ENCODE assay signal across 27 cellular contexts in the genomic region with DNA sequence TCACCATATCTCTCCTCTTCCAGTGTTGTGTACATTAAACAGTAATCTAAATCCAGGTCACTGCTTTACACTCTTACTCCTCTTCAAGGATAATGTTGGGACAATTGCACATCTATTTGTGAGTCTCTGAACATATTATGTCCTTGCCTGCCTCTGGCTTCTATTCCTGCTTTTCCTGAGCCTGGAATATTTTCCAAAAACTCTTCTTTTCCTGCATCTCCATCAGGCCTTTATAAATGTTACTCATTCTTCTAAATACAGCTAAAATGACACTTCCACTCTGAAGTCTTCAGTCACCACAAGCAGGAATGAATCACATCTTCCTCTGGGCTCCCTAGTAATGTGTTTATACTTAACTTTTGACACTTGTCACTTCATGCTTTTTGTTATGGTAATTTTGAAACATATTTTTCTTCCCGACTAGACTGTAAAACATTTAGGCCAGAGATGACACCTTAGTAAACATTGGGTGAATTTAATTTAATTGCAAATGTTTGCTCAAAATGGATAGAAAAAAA.
"Had no signal": no experiment of that assay in that cellular context is flagged by ENCODE, and none has a peak within 500 bp of the region (broad histone marks: within the 10 kb centered on the region; RNA-seq: fewer than 3 reads in every experiment).

No MANE protein-coding gene starts in this region.

- H3K27me3 Mint-ChIP-seq: activated naive CD8-positive, alpha-beta T cell treated with anti-CD3 and anti-CD28 coated beads for 36 hours; central memory CD8-positive, alpha-beta T cell; dendritic cell treated with granulocyte-macrophage colony-stimulating factor and Interleukin-4, amounts not matched to agents 40 ng/mL and 50 ng/mL, for 4 days; naive B cell; stimulated activated memory B cell treated with anti-CD40 and anti-IgM and Interleukin-4, amounts not matched to agents 10 μg/mL and 1 μg/mL and 100 μg/mL, for 72 hours; stimulated activated naive CD8-positive, alpha-beta T cell treated with anti-CD3 and anti-CD28 coated beads, Interleukin-15, amount 100 ng/mL, for 72 hours had no signal

- H3K4me1 Mint-ChIP-seq: activated naive CD8-positive, alpha-beta T cell treated with anti-CD3 and anti-CD28 coated beads for 36 hours; central memory CD8-positive, alpha-beta T cell; endodermal cell; naive B cell; nephron progenitor cell; stimulated activated memory B cell treated with anti-CD40 and anti-IgM and Interleukin-4, amounts not matched to agents 10 μg/mL and 1 μg/mL and 100 μg/mL, for 72 hours; stimulated activated naive CD8-positive, alpha-beta T cell treated with anti-CD3 and anti-CD28 coated beads, Interleukin-15, amount 100 ng/mL, for 72 hours had no signal

- H3K36me3 Mint-ChIP-seq: activated naive CD8-positive, alpha-beta T cell treated with anti-CD3 and anti-CD28 coated beads for 36 hours; mesothelial cell of epicardium; naive B cell; stimulated activated memory B cell treated with anti-CD40 and anti-IgM and Interleukin-4, amounts not matched to agents 10 μg/mL and 1 μg/mL and 100 μg/mL, for 72 hours had no signal

- H3K27ac Mint-ChIP-seq: activated naive CD4-positive, alpha-beta T cell treated with anti-CD3 and anti-CD28 coated beads for 36 hours; activated naive CD8-positive, alpha-beta T cell treated with anti-CD3 and anti-CD28 coated beads for 36 hours; activated T-helper 1 cell treated with anti-CD3 and anti-CD28 coated beads, Interleukin-12 subunit alpha, Interleukin-12 subunit beta, Interleukin-2, Interleukin-4 antibody, amounts not matched to agents 30 ng/mL and 10 ng/mL and 1 ng/mL, durations not matched to agents 14 hours and 24 hours and 36 hours; dendritic cell treated with granulocyte-macrophage colony-stimulating factor and Interleukin-4, amounts not matched to agents 40 ng/mL and 50 ng/mL, for 4 days; endodermal cell; mesothelial cell of epicardium; naive B cell; nephron progenitor cell; stimulated activated memory B cell treated with anti-CD40 and anti-IgM and Interleukin-4, amounts not matched to agents 10 μg/mL and 1 μg/mL and 100 μg/mL, for 72 hours; stimulated activated naive CD8-positive, alpha-beta T cell treated with anti-CD3 and anti-CD28 coated beads, Interleukin-15, amount 100 ng/mL, for 72 hours; T-helper 2 cell treated with Interferon-gamma antibody and Interleukin-4, amounts not matched to agents 5 μg/mL and 100 μg/mL, for 36 hours had no signal

- H3K4me3 Mint-ChIP-seq: activated naive CD4-positive, alpha-beta T cell treated with anti-CD3 and anti-CD28 coated beads for 36 hours; activated naive CD8-positive, alpha-beta T cell treated with anti-CD3 and anti-CD28 coated beads for 36 hours; activated T-helper 1 cell treated with anti-CD3 and anti-CD28 coated beads, Interleukin-12 subunit alpha, Interleukin-12 subunit beta, Interleukin-2, Interleukin-4 antibody, amounts not matched to agents 30 ng/mL and 10 ng/mL and 1 ng/mL, durations not matched to agents 14 hours and 24 hours and 36 hours; central memory CD8-positive, alpha-beta T cell; dendritic cell treated with granulocyte-macrophage colony-stimulating factor and Interleukin-4, amounts not matched to agents 40 ng/mL and 50 ng/mL, for 4 days; endodermal cell; mesothelial cell of epicardium; naive B cell; nephron progenitor cell; stimulated activated memory B cell treated with anti-CD40 and anti-IgM and Interleukin-4, amounts not matched to agents 10 μg/mL and 1 μg/mL and 100 μg/mL, for 72 hours; stimulated activated naive CD8-positive, alpha-beta T cell treated with anti-CD3 and anti-CD28 coated beads, Interleukin-15, amount 100 ng/mL, for 72 hours; T-helper 2 cell treated with Interferon-gamma antibody and Interleukin-4, amounts not matched to agents 5 μg/mL and 100 μg/mL, for 36 hours had no signal

- DNase-seq: activated CD4-positive, alpha-beta T cell treated with anti-CD3 and anti-CD28 coated beads for 48 hours; activated CD4-positive, alpha-beta T cell treated with anti-CD3 and anti-CD28 coated beads, Interleukin-2, amount 50 U/mL, for 48 hours; activated CD8-positive, alpha-beta memory T cell treated with anti-CD3 and anti-CD28 coated beads for 24 hours; activated effector memory CD4-positive, alpha-beta T cell treated with anti-CD3 and anti-CD28 coated beads, Interleukin-2, amount 50 U/mL, for 16 hours; activated naive CD4-positive, alpha-beta T cell treated with anti-CD3 and anti-CD28 coated beads for 36 hours; activated naive CD8-positive, alpha-beta T cell treated with anti-CD3 and anti-CD28 coated beads for 36 hours; adrenal gland; endodermal cell; hippocampal formation; naive B cell; nephron progenitor cell; occipital lobe; psoas muscle; sigmoid colon; stimulated activated CD4-positive, alpha-beta T cell treated with anti-CD3 and anti-CD28 coated beads, Interleukin-1b, Interleukin-23, amount 100 ng/mL, for 48 hours; stimulated activated CD4-positive, alpha-beta T cell treated with anti-CD3 and anti-CD28 coated beads, Interleukin-4, amount 100 ng/mL, for 4 hours; stimulated activated CD8-positive, alpha-beta memory T cell treated with anti-CD3 and anti-CD28 coated beads, Interleukin-4, amount 100 ng/mL, for 48 hours; stimulated activated naive CD8-positive, alpha-beta T cell treated with anti-CD3 and anti-CD28 coated beads, Interleukin-15, amount 100 ng/mL, for 72 hours; substantia nigra; T-helper 1 cell; upper lobe of left lung had no signal

- H3K9me3 Mint-ChIP-seq: activated naive CD4-positive, alpha-beta T cell treated with anti-CD3 and anti-CD28 coated beads for 36 hours; activated naive CD8-positive, alpha-beta T cell treated with anti-CD3 and anti-CD28 coated beads for 36 hours; activated T-helper 1 cell treated with anti-CD3 and anti-CD28 coated beads, Interleukin-12 subunit alpha, Interleukin-12 subunit beta, Interleukin-2, Interleukin-4 antibody, amounts not matched to agents 30 ng/mL and 10 ng/mL and 1 ng/mL, durations not matched to agents 14 hours and 24 hours and 36 hours; endodermal cell; mesothelial cell of epicardium; nephron progenitor cell; stimulated activated memory B cell treated with anti-CD40 and anti-IgM and Interleukin-4, amounts not matched to agents 10 μg/mL and 1 μg/mL and 100 μg/mL, for 72 hours; T-helper 2 cell treated with Interferon-gamma antibody and Interleukin-4, amounts not matched to agents 5 μg/mL and 100 μg/mL, for 36 hours had no signal

- ATAC-seq: psoas muscle; stimulated activated memory B cell treated with anti-CD40 and anti-IgM and Interleukin-4, amounts not matched to agents 10 μg/mL and 1 μg/mL and 100 μg/mL, for 72 hours; stimulated activated naive CD8-positive, alpha-beta T cell treated with anti-CD3 and anti-CD28 coated beads, Interleukin-15, amount 100 ng/mL, for 72 hours had no signal
